ENCODE assay signal across 23 cellular contexts in the genomic region with DNA sequence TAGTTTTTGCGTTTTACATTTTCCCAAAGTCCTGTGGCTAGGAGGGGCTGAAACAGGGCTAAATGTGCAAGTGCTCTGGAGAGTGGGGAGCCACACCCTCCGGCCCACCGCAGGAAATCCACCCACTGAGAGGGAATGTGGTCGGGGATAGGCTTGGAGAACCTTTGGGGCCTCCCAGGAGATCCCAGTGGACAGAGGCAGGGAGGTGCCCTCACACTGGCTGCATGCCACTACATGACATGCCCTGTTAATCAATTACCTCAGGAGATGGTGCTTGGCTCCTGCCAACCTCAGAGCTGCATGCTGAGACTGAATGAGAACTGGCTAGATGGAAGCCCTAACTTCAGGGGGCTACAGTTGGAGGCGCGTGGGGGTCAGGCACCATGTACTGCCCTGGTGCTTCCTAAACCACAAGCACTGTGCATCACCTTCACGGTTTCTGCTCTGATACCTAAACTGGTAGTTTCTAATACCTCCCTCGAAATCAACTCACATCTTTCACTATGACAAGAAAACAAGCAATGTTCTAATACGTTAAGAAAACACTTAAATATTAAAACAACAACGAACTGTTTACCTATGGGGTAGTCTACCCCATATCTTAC.
A peak's percentile ranks its signal among the peaks of the same experiment; 100 is the strongest.
DNase-seq lines count a peak whose midpoint lies in the region; ATAC-seq, FAIRE-seq and TF ChIP-seq lines count a peak whose summit lies in the region.
"Had no signal": no experiment of that assay in that cellular context is flagged by ENCODE, and none has a peak within 500 bp of the region (broad histone marks: within the 10 kb centered on the region; RNA-seq: fewer than 3 reads in every experiment).

No MANE protein-coding gene starts in this region.

- CTCF ChIA-PET in GM12878 (lab: Yijun Ruan, JAX) = no interaction called here

- H3K9ac ChIP-seq in GM12878 (ENCODE audit: control insufficient read depth, insufficient read depth, low read length) = no peak overlapping the region
- H3K9ac ChIP-seq: GM23248 had no signal

- no peaks in the 10 kb centered on the region for H3K27me3 ChIP-seq in GM12878 (replicated peaks in 1 of 2; ENCODE audit: control insufficient read depth in 2 of 2, insufficient read depth in 2 of 2, low read length in 1 of 2)
- no peaks in the 10 kb centered on the region for H3K27me3 ChIP-seq in right lobe of liver
- no peaks in the 10 kb centered on the region for H3K27me3 ChIP-seq in sigmoid colon
- H3K27me3 ChIP-seq: BE2C, cardiac muscle cell, esophagus squamous epithelium had no signal

- peaks cover 9% of the 10 kb centered on the region for H3K4me1 ChIP-seq in GM12878 (ENCODE audit: control insufficient read depth, insufficient read depth, low read length)
- H3K4me1 ChIP-seq in right lobe of liver = peaks cover 0 to 4% (median 0%) of the 10 kb centered on the region in 4 donors
- peaks cover 0 to 8% (median 6%) of the 10 kb centered on the region in 4 donors for H3K4me1 ChIP-seq in sigmoid colon
- H3K4me1 ChIP-seq: BE2C, psoas muscle had no signal

- in situ Hi-C loops in GM12878 (cut with MboI) = no loop called here

- WGBS in GM12878 (ENCODE audit: insufficient coverage, insufficient replicate concordance, low lambda C conversion rate, missing lambda C conversion rate) = 22% methylated on average over 10 of the region's 10 CpGs
- WGBS in right lobe of liver (ENCODE audit: insufficient coverage, low coverage, low lambda C conversion rate, missing lambda C conversion rate) = 47% methylated on average over 10 of the region's 10 CpGs
- 39 to 80% methylated on average over 10 of the region's 10 CpGs for WGBS in sigmoid colon, 2 donors

- no peaks in the 10 kb centered on the region for H4K20me1 ChIP-seq in GM12878 (ENCODE audit: control insufficient read depth, insufficient read depth)

- H3K27ac ChIP-seq in GM12878 (ENCODE audit: control insufficient read depth, insufficient read depth) (no peak overlapping the region), right lobe of liver (no peak overlapping the region), sigmoid colon (no peak overlapping the region)
- H3K27ac ChIP-seq: cardiac muscle cell, esophagus squamous epithelium, GM23248, psoas muscle had no signal

- no peak for FAIRE-seq in GM12878 (lab: Jason Lieb, UNC)
- FAIRE-seq: GM12892 had no signal

- POLR2A ChIA-PET in GM12878 (lab: Charles Lee) = no interaction called here

- no peak for TF ChIP-seq EP300 in GM12878 (IDR thresholded peaks at IDR 0.05; ENCODE audit: borderline replicate concordance in 1 of 2, control insufficient read depth in 1 of 2, low read depth in 2 of 2, low read length in 2 of 2)
- TF ChIP-seq EP300 in sigmoid colon (IDR thresholded peaks at IDR 0.05) = no peak

- H3K36me3 ChIP-seq in GM12878 (ENCODE audit: control insufficient read depth in 2 of 2, insufficient read depth in 2 of 2, low read length in 1 of 2) (no peaks in the 10 kb centered on the region), right lobe of liver (no peaks in the 10 kb centered on the region), sigmoid colon (no peaks in the 10 kb centered on the region)
- H3K36me3 ChIP-seq: BE2C, cardiac muscle cell, esophagus squamous epithelium had no signal

- H3K9me3 ChIP-seq in GM12878 (replicated peaks; ENCODE audit: control insufficient read depth, insufficient read depth, low read length) = peaks cover 6% of the 10 kb centered on the region; the same call in 2 of the 3 replicates
- H3K9me3 ChIP-seq in right lobe of liver = no peaks in the 10 kb centered on the region
- no peaks in the 10 kb centered on the region for H3K9me3 ChIP-seq in sigmoid colon
- H3K9me3 ChIP-seq: BE2C, esophagus squamous epithelium, psoas muscle had no signal

- DNase-seq in activated CD4-positive, CD25-positive, alpha-beta regulatory T cell treated with anti-CD3 and anti-CD28 coated beads, Interleukin-2, amount 50 U/mL, for 72 hours = peak; percentile 16
- DNase-seq in activated CD4-positive, CD25-positive, alpha-beta regulatory T cell (lab: John Stamatoyannopoulos, UW) = no peak
- DNase-seq in GM12878 (ENCODE audit: low read depth, low spot score) (no peak), right lobe of liver (peak; percentile 68 to 82 (median 72)), sigmoid colon (peak; percentile 35), OCI-M2 (lab: John Stamatoyannopoulos, UW; ENCODE audit: unreplicated experiment) (no peak)
- DNase-seq: 8988T, BE2C, esophagus squamous epithelium, GM23248, mammary epithelial cell, NCI-H1092 treated with DMSO at 0.1 percent for 48 hours, NCI-H2081 treated with DMSO at 0.1 percent for 48 hours, NCI-H510A treated with DMSO at 0.1 percent for 48 hours, psoas muscle, SIG-M5 had no signal

- no peak overlapping the region for H2AFZ ChIP-seq in GM12878 (ENCODE audit: control insufficient read depth, low read depth, low read length)
- H2AFZ ChIP-seq: GM23248 had no signal

- H3K4me3 ChIP-seq in GM12878 (no peak overlapping the region), right lobe of liver (no peak overlapping the region), sigmoid colon (no peak overlapping the region)
- H3K4me3 ChIP-seq: cardiac muscle cell, esophagus squamous epithelium, GM23248, psoas muscle had no signal

- H3K4me2 ChIP-seq in GM12878 (ENCODE audit: control insufficient read depth, insufficient read depth) = no peak overlapping the region

- ATAC-seq in GM12878 = peak; percentile 87
- ATAC-seq in right lobe of liver = peak; percentile 94 to 98 (median 97)
- ATAC-seq in HG02840 (IDR thresholded peaks at IDR 0.05; ENCODE audit: low FRiP score, unreplicated experiment) = no peak
- ATAC-seq in HG03469 (IDR thresholded peaks at IDR 0.05; ENCODE audit: unreplicated experiment) = no peak
- ATAC-seq: activated T-helper 17 cell treated with anti-CD3 and anti-CD28 coated beads, Interleukin-2, amount 50 U/mL, for 72 hours; natural killer cell treated with Interleukin-12 subunit alpha and Interleukin-12 subunit beta and Interleukin-15 and Interleukin-18, amount 100 ng/mL, for 72 hours; WTC11 had no signal

- TF ChIP-seq CTCF in GM12878 (IDR thresholded peaks at IDR 0.05 in 2 of 3, conservative IDR thresholded peaks at IDR 0.05 in 1 of 3; ENCODE audit: control insufficient read depth in 2 of 3, extremely low read depth in 1 of 3, insufficient read depth in 1 of 3, low read depth in 3 of 3, low read length in 3 of 3) (no peak), right lobe of liver (IDR thresholded peaks at IDR 0.05) (no peak), sigmoid colon (IDR thresholded peaks at IDR 0.05) (no peak)

- no peak for TF ChIP-seq RAD21 in GM12878 (IDR thresholded peaks at IDR 0.05; ENCODE audit: insufficient read depth, low read depth, low read length)

- no TSS peak for BruUV-seq in GM12878 (replicated peaks; lab: Mats Ljungman, UMichigan)

- SMC1A ChIA-PET in GM12878 (lab: Charles Lee; ENCODE audit: uncharacterized antibody, unreplicated experiment) = interaction anchor here (1.0 kb wide), 1 partner anchor 180 kb away, joined by 3 read pairs; no protein-coding TSS in a partner anchor

- intact Hi-C loops in GM12878 (cut with micrococcal nuclease; ENCODE audit: unreplicated experiment) = no loop called here
- intact Hi-C loops in right lobe of liver (cut with DNase I) = loop anchor here in 1 of 2 donors (10.0 kb wide), 1 partner anchor 172 kb away; no protein-coding TSS in a partner anchor
- intact Hi-C loops in sigmoid colon (cut with DNase I) = no loop called here

- no peaks in the 10 kb centered on the region for H3K79me2 ChIP-seq in GM12878 (ENCODE audit: control insufficient read depth, insufficient read depth, low read length)

- TF ChIP-seq POLR2A in GM12878 (IDR thresholded peaks at IDR 0.05; ENCODE audit: low read depth, low read length) (no peak), right lobe of liver (IDR thresholded peaks at IDR 0.05) (no peak), sigmoid colon (IDR thresholded peaks at IDR 0.05) (no peak)

- RAD21 ChIA-PET in GM12878 (lab: Charles Lee; ENCODE audit: unreplicated experiment) = no interaction called here

TF ChIP-seq in GM12878, 131 proteins besides CTCF, POLR2A, EP300 and RAD21:
- TF ChIP-seq ESRRA (IDR thresholded peaks at IDR 0.05; ENCODE audit: low read length) = no peak
- peak; percentile 69 for TF ChIP-seq RUNX3 (IDR thresholded peaks at IDR 0.05; ENCODE audit: low read length)
- no peak for TF ChIP-seq PAX8 (IDR thresholded peaks at IDR 0.05)
- TF ChIP-seq, protein P1, sequence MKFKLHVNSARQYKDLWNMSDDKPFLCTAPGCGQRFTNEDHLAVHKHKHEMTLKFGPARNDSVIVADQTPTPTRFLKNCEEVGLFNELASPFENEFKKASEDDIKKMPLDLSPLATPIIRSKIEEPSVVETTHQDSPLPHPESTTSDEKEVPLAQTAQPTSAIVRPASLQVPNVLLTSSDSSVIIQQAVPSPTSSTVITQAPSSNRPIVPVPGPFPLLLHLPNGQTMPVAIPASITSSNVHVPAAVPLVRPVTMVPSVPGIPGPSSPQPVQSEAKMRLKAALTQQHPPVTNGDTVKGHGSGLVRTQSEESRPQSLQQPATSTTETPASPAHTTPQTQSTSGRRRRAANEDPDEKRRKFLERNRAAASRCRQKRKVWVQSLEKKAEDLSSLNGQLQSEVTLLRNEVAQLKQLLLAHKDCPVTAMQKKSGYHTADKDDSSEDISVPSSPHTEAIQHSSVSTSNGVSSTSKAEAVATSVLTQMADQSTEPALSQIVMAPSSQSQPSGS (IDR thresholded peaks at IDR 0.05; ENCODE audit: low read length) = no peak
- no peak for TF ChIP-seq ZZZ3 (IDR thresholded peaks at IDR 0.05; ENCODE audit: control insufficient read depth, insufficient read length, low read depth)
- TF ChIP-seq TAF1 (IDR thresholded peaks at IDR 0.05; ENCODE audit: borderline replicate concordance, low read depth, low read length) = no peak
- no peak for TF ChIP-seq FOS (IDR thresholded peaks at IDR 0.05; ENCODE audit: borderline replicate concordance, extremely low read depth, insufficient read length)
- TF ChIP-seq CREB1 (IDR thresholded peaks at IDR 0.05; ENCODE audit: low read depth) = no peak
- 0 out of 2 replicates have a peak, but pooled peaks have one; percentile 15 for TF ChIP-seq IKZF1 (conservative IDR thresholded peaks at IDR 0.05)
- no peak for TF ChIP-seq CHD1 (IDR thresholded peaks at IDR 0.05; ENCODE audit: low read depth, low read length)
- peak; percentile 37; the same call in 1 of the 2 replicates for TF ChIP-seq JUNB (IDR thresholded peaks at IDR 0.05)

Comparison
In these comparisons a context has a peak if more than half of its experiments do, and no peak if none do; other contexts are left out.
1. DNase-seq: peak in activated CD4-positive, CD25-positive, alpha-beta regulatory T cell treated with anti-CD3 and anti-CD28 coated beads, Interleukin-2, amount 50 U/mL, for 72 hours (single experiment), right lobe of liver (3 of 3) and sigmoid colon (single experiment); none in activated CD4-positive, CD25-positive, alpha-beta regulatory T cell (0 of 4), GM12878 (single experiment) and OCI-M2 (single experiment).
2. ATAC-seq: peak in GM12878 (single experiment) and right lobe of liver (4 of 4); none in HG02840 (single experiment) and HG03469 (single experiment).